11 cellular contexts compared by ENCODE assay signal in the genomic region with DNA sequence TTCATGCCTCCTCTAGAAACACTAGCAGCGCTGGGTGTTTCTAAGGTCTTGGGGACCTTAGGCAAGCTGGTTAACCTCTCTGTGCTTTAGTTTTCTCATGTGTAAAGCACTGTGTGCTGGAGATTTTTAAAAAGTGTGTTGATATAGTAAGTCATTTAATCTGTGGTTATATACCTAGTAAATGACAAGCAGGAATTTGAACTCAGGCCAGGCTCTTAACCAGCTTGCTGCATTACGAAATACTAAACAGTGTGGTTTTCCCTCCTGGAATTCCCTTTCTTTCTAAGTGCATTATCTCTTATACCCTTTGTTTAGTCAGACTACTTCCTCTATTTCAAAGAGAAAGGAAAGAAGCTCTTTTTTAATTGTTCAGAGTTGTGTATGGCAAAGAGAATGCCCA. TPM values are rescaled to one million over a fixed set of nuclear protein-coding genes. Genes with fewer than 3 reads are reported as not detected.
A peak's percentile ranks its signal among the peaks of the same experiment; 100 is the strongest.
DNase-seq lines count a peak whose midpoint lies in the region; ATAC-seq and TF ChIP-seq lines count a peak whose summit lies in the region.
"Had no signal": no experiment of that assay in that cellular context is flagged by ENCODE, and none has a peak within 500 bp of the region (broad histone marks: within the 10 kb centered on the region; RNA-seq: fewer than 3 reads in every experiment).

No MANE protein-coding gene starts in this region.

- intact Hi-C loops in mucosa of descending colon (cut with DNase I, micrococcal nuclease), result no loop called here
- intact Hi-C loops in posterior cingulate gyrus (cut with DNase I), result no loop called here

- H3K4me2 ChIP-seq in BLaER1 treated with 17β-estradiol and CSF1 and Interleukin-3, amounts not matched to agents 10 nM and 100 nM, result peak overlapping the region in 10 of 11 experiments; percentile 25 to 77 (median 59); a peak in 17 of 22 replicates
- H3K4me2 ChIP-seq in neuronal stem cell (ENCODE audit: insufficient read depth, low read length, poor library complexity, severe bottlenecking), result no peak overlapping the region

- H3K4me1 ChIP-seq in BLaER1 treated with 17β-estradiol and CSF1 and Interleukin-3, amounts not matched to agents 10 nM and 100 nM, result peaks cover 17 to 72% (median 40%) of the 10 kb centered on the region in 10 experiments
- no peaks in the 10 kb centered on the region for H3K4me1 ChIP-seq in ectodermal cell (ENCODE audit: control insufficient read depth, insufficient read depth, low read length)
- peaks cover 40% of the 10 kb centered on the region for H3K4me1 ChIP-seq in mucosa of descending colon (ENCODE audit: low read depth)
- peaks cover 0 to 10% of the 10 kb centered on the region in 2 donors for H3K4me1 ChIP-seq in neuronal stem cell (ENCODE audit: control insufficient read depth in 2 of 2, insufficient read depth in 1 of 2, low read depth in 1 of 2, low read length in 2 of 2)

- no peak overlapping the region for H3K4me3 ChIP-seq in BLaER1 treated with 17β-estradiol and CSF1 and Interleukin-3, amounts not matched to agents 10 nM and 100 nM
- no peak overlapping the region for H3K4me3 ChIP-seq in NB4 (ENCODE audit: low read depth, low read length)
- no peak overlapping the region for H3K4me3 ChIP-seq in ectodermal cell (ENCODE audit: insufficient read depth, low read depth, low read length)
- H3K4me3 ChIP-seq in mucosa of descending colon, result no peak overlapping the region
- H3K4me3 ChIP-seq in neuronal stem cell (ENCODE audit: low read length in 2 of 2), result no peak overlapping the region

- H4K8ac ChIP-seq in neuronal stem cell (ENCODE audit: low read depth, low read length), result no peak overlapping the region

- no peak for TF ChIP-seq POLR2A in NB4 (IDR thresholded peaks at IDR 0.05; ENCODE audit: extremely low read depth, insufficient read length)
- no peak for TF ChIP-seq POLR2A in GM18505 (IDR thresholded peaks at IDR 0.05; ENCODE audit: borderline replicate concordance, extremely low read depth, insufficient read depth, insufficient read length)

- no peak overlapping the region for H3K14ac ChIP-seq in neuronal stem cell (ENCODE audit: low read length)

- H2BK5ac ChIP-seq in neuronal stem cell (ENCODE audit: low read length), result no peak overlapping the region

- no peaks in the 10 kb centered on the region for H3K9me3 ChIP-seq in BLaER1 treated with 17β-estradiol and CSF1 and Interleukin-3, amounts not matched to agents 10 nM and 100 nM (replicated peaks in 1 of 11)
- H3K9me3 ChIP-seq in ectodermal cell (ENCODE audit: control insufficient read depth, low read length) (no peaks in the 10 kb centered on the region), mucosa of descending colon (no peaks in the 10 kb centered on the region), neuronal stem cell (replicated peaks in 1 of 2; ENCODE audit: control insufficient read depth in 2 of 2, insufficient read depth in 1 of 2, low read depth in 1 of 2, low read length in 2 of 2) (no peaks in the 10 kb centered on the region)

- no peak overlapping the region for H2AK5ac ChIP-seq in neuronal stem cell (ENCODE audit: low read depth, low read length)

- no peaks in the 10 kb centered on the region for H3K36me3 ChIP-seq in BLaER1 treated with 17β-estradiol and CSF1 and Interleukin-3, amounts not matched to agents 10 nM and 100 nM
- H3K36me3 ChIP-seq in ectodermal cell (ENCODE audit: control insufficient read depth, insufficient read depth, low read length) (no peaks in the 10 kb centered on the region), mucosa of descending colon (ENCODE audit: low read depth) (no peaks in the 10 kb centered on the region), neuronal stem cell (replicated peaks in 1 of 2; ENCODE audit: control insufficient read depth in 2 of 2, insufficient read depth in 2 of 2, low read length in 2 of 2) (no peaks in the 10 kb centered on the region)

- WGBS in ectodermal cell, 2 experiments, result 86 to 88% methylated on average over 2 of the region's 2 CpGs
- WGBS in neuronal stem cell (ENCODE audit: extremely low coverage in 2 of 2, insufficient read length in 2 of 2, insufficient replicate concordance in 1 of 2), 2 donors, result no CpG with 5 or more reads among the region's 2 CpGs

- TF ChIP-seq CTCF in NB4 (IDR thresholded peaks at IDR 0.05; ENCODE audit: low read depth, low read length) (no peak), mucosa of descending colon (IDR thresholded peaks at IDR 0.05) (no peak)

- no peaks in the 10 kb centered on the region for H3K27me3 ChIP-seq in BLaER1 treated with 17β-estradiol and CSF1 and Interleukin-3, amounts not matched to agents 10 nM and 100 nM
- H3K27me3 ChIP-seq in ectodermal cell (ENCODE audit: control insufficient read depth, insufficient read depth, low read length, poor library complexity, severe bottlenecking) (no peaks in the 10 kb centered on the region), neuronal stem cell (ENCODE audit: control insufficient read depth in 3 of 3, insufficient read depth in 3 of 3, low read depth in 1 of 3, low read length in 3 of 3) (no peaks in the 10 kb centered on the region)

- H3K23ac ChIP-seq in neuronal stem cell (ENCODE audit: low read depth, low read length, poor library complexity), result no peak overlapping the region

- no peak overlapping the region for H2BK15ac ChIP-seq in neuronal stem cell (ENCODE audit: low read length)

- peak; percentile 72 for ATAC-seq in mucosa of descending colon
- no peak for ATAC-seq in GM18505 (IDR thresholded peaks at IDR 0.05; ENCODE audit: unreplicated experiment)

- H4K20me1 ChIP-seq in BLaER1 treated with 17β-estradiol and CSF1 and Interleukin-3, amounts not matched to agents 10 nM and 100 nM, result peaks cover 0 to 11% (median 0%) of the 10 kb centered on the region in 11 experiments; a peak in 1 of 22 replicates

- peak overlapping the region in 3 of 11 experiments; percentile 9 to 20 (median 16); a peak in 2 of 22 replicates for H3K27ac ChIP-seq in BLaER1 treated with 17β-estradiol and CSF1 and Interleukin-3, amounts not matched to agents 10 nM and 100 nM
- H3K27ac ChIP-seq in ectodermal cell (ENCODE audit: insufficient read depth, low read depth, low read length, poor library complexity, severe bottlenecking) (peak overlapping the region; percentile 28), neuronal stem cell (replicated peaks; ENCODE audit: low read length) (no peak overlapping the region)

- DNase-seq in NB4 (ENCODE audit: low read depth) (peak; percentile 24), mucosa of descending colon (peak in 1 of 3 donors; percentile 59), posterior cingulate gyrus (no peak), neuronal stem cell (ENCODE audit: low spot score) (no peak)
- no peak for DNase-seq in activated CD4-positive, alpha-beta T cell treated with anti-CD3 and anti-CD28 coated beads, Interleukin-2, amount 50 U/mL, for 1 hour
- DNase-seq: activated naive CD8-positive, alpha-beta T cell treated with anti-CD3 and anti-CD28 coated beads, Interleukin-2, amount 10 ng/mL, durations not matched to agents 7 days and 5 days; DMS53; NCI-H526 treated with DMSO at 0.1 percent for 48 hours had no signal

- no peak overlapping the region for H2BK12ac ChIP-seq in neuronal stem cell (ENCODE audit: low read length)

- 0 out of 22 replicates have a peak overlapping the region, but pooled peaks of 2 of the 11 experiments have one; percentile 6 to 18 for H3K9ac ChIP-seq in BLaER1 treated with 17β-estradiol and CSF1 and Interleukin-3, amounts not matched to agents 10 nM and 100 nM
- H3K9ac ChIP-seq in neuronal stem cell (ENCODE audit: low read depth, low read length, poor library complexity), result no peak overlapping the region

- no peak overlapping the region for H2BK120ac ChIP-seq in neuronal stem cell (ENCODE audit: low read depth, low read length)

- no peak overlapping the region for H2AFZ ChIP-seq in neuronal stem cell (ENCODE audit: low read length)

- no peak overlapping the region for H3K18ac ChIP-seq in neuronal stem cell (ENCODE audit: low read length)

- no peak overlapping the region for H4K91ac ChIP-seq in neuronal stem cell (ENCODE audit: low read depth, low read length, poor library complexity)

- H3K79me1 ChIP-seq in neuronal stem cell (ENCODE audit: low read depth, low read length), result peaks cover 3% of the 10 kb centered on the region

- no peak overlapping the region for H3K4ac ChIP-seq in neuronal stem cell (ENCODE audit: low read length)

RNA-seq across cellular contexts. Expression of a gene that starts 26.5 kb away (rescaled TPM):
- 124 TPM for polyA plus RNA-seq in ectodermal cell (2013, experiment 1 of 4)
- polyA plus RNA-seq in ectodermal cell (2013, experiment 2 of 4), result 135 TPM
- 88.9 TPM for polyA plus RNA-seq in ectodermal cell (2013, experiment 3 of 4)
- 104 TPM for polyA plus RNA-seq in ectodermal cell (2013, experiment 4 of 4)
- 100 to 1,000 TPM; 106 to 188 (median 166) TPM for total RNA-seq in mucosa of descending colon
- 52.5 TPM for polyA plus RNA-seq in neuronal stem cell (2013, experiment 1 of 2)
- polyA plus RNA-seq in neuronal stem cell (2013, experiment 2 of 2), result 50.7 TPM
